8 cellular contexts compared by ENCODE assay signal in genomic region chr5:108382784-108383358, GRCh38. TPM values are rescaled to one million over a fixed set of nuclear protein-coding genes. Genes with fewer than 3 reads are reported as not detected.
DNase-seq lines count a peak whose midpoint lies in the region; ATAC-seq and TF ChIP-seq lines count a peak whose summit lies in the region.

No MANE protein-coding gene starts in this region.

- H3K4me2 ChIP-seq in smooth muscle cell = peak overlapping the region; percentile 89

- peaks cover 7 to 8% of the 10 kb centered on the region in 2 donors for H3K36me3 Mint-ChIP-seq in activated naive CD4-positive, alpha-beta T cell treated with anti-CD3 and anti-CD28 coated beads, Interleukin-2, amount 50 U/mL, for 72 hours

- peak overlapping the region; percentile 31 for H3K9ac ChIP-seq in iPS-18a (ENCODE audit: low read length)
- peak overlapping the region; percentile 97 for H3K9ac ChIP-seq in smooth muscle cell (ENCODE audit: low read depth)

- peaks cover 27% of the 10 kb centered on the region for H3K79me2 ChIP-seq in smooth muscle cell (ENCODE audit: low read depth)

- H4K20me1 ChIP-seq in smooth muscle cell (ENCODE audit: low read depth) = no peaks in the 10 kb centered on the region

- H3K4me3 ChIP-seq in iPS-18a (ENCODE audit: low read length) (peak overlapping the region; percentile 60), smooth muscle cell (peak overlapping the region; percentile 96)

- H3K27ac ChIP-seq in iPS-18a (ENCODE audit: low read length) (no peak overlapping the region), smooth muscle cell (ENCODE audit: low read depth) (peak overlapping the region; percentile 94)

- TF ChIP-seq CTCF in smooth muscle cell (IDR thresholded peaks at IDR 0.05; ENCODE audit: borderline replicate concordance, insufficient read depth, poor library complexity, severe bottlenecking) = no peak

- H3K36me3 ChIP-seq in iPS-18a (ENCODE audit: control insufficient read depth, low read depth, low read length) (no peaks in the 10 kb centered on the region), smooth muscle cell (ENCODE audit: low read depth) (no peaks in the 10 kb centered on the region)

- no peaks in the 10 kb centered on the region for H3K27me3 ChIP-seq in iPS-18a (ENCODE audit: control insufficient read depth, insufficient read depth, low read length)
- no peaks in the 10 kb centered on the region for H3K27me3 ChIP-seq in smooth muscle cell (ENCODE audit: low read depth)

- WGBS in smooth muscle cell (ENCODE audit: low lambda C conversion rate) = 27% methylated on average over 9 of the region's 9 CpGs

- no peaks in the 10 kb centered on the region for H3F3A ChIP-seq in smooth muscle cell (ENCODE audit: low read depth)

- DNase-seq in SIG-M5 treated with dmso at 0.1 percent for 504 hours (lab: John Stamatoyannopoulos, UW; ENCODE audit: unreplicated experiment) (peak; percentile 65), SIG-M5 (lab: John Stamatoyannopoulos, UW) (no peak), Kasumi-1 (lab: John Stamatoyannopoulos, UW) (peak; percentile 71 to 75), smooth muscle cell (lab: John Stamatoyannopoulos, UW; ENCODE audit: unreplicated experiment) (no peak), dermis blood vessel endothelial cell (no peak)
- DNase-seq in activated naive CD4-positive, alpha-beta T cell treated with anti-CD3 and anti-CD28 coated beads, Interleukin-2, amount 50 U/mL, for 72 hours (ENCODE audit: low spot score in 2 of 2) = peak in 1 of 2 donors; percentile 7

- peak in 1 of 2 donors; percentile 1 for ATAC-seq in activated naive CD4-positive, alpha-beta T cell treated with anti-CD3 and anti-CD28 coated beads, Interleukin-2, amount 50 U/mL, for 72 hours
- ATAC-seq in HG02973 (IDR thresholded peaks at IDR 0.05; ENCODE audit: unreplicated experiment) = no peak

- H3K9me3 ChIP-seq in iPS-18a (ENCODE audit: control insufficient read depth, low read depth, low read length) = no peaks in the 10 kb centered on the region
- no peaks in the 10 kb centered on the region for H3K9me3 ChIP-seq in smooth muscle cell (replicated peaks; ENCODE audit: low read depth)

- H3K4me1 ChIP-seq in iPS-18a (ENCODE audit: control insufficient read depth, low read depth, low read length) (peaks cover 9% of the 10 kb centered on the region), smooth muscle cell (ENCODE audit: low read depth) (peaks cover 18% of the 10 kb centered on the region)

- peak overlapping the region; percentile 83 for H2AFZ ChIP-seq in smooth muscle cell (ENCODE audit: low read depth)

- H3K27ac Mint-ChIP-seq in activated naive CD4-positive, alpha-beta T cell treated with anti-CD3 and anti-CD28 coated beads, Interleukin-2, amount 50 U/mL, for 72 hours = peak overlapping the region; percentile 95 to 99

- no peaks in the 10 kb centered on the region for H3K9me3 Mint-ChIP-seq in activated naive CD4-positive, alpha-beta T cell treated with anti-CD3 and anti-CD28 coated beads, Interleukin-2, amount 50 U/mL, for 72 hours

RNA-seq across cellular contexts. Expression of gene FBXL17, which starts 1.0 kb away (rescaled TPM):
- 1 to 10 TPM; 3.1 to 7.0 TPM for total RNA-seq in activated naive CD4-positive, alpha-beta T cell treated with anti-CD3 and anti-CD28 coated beads, Interleukin-2, amount 50 U/mL, for 72 hours
- total RNA-seq in smooth muscle cell (16.0 and 18.7 TPM in 2 replicates), dermis blood vessel endothelial cell (6.5 and 8.3 TPM in 2 replicates)
- 5.4 and 8.5 TPM in 2 replicates for polyA plus RNA-seq in smooth muscle cell

Comparison
In these comparisons a context has a peak if more than half of its experiments do, and no peak if none do; other contexts are left out.
1. DNase-seq: peak in SIG-M5 treated with dmso at 0.1 percent for 504 hours (single experiment) and Kasumi-1 (2 of 2); none in SIG-M5 (single experiment), smooth muscle cell (single experiment) and dermis blood vessel endothelial cell (single experiment).